ENCODE assay signal across 19 cellular contexts in the genomic region with DNA sequence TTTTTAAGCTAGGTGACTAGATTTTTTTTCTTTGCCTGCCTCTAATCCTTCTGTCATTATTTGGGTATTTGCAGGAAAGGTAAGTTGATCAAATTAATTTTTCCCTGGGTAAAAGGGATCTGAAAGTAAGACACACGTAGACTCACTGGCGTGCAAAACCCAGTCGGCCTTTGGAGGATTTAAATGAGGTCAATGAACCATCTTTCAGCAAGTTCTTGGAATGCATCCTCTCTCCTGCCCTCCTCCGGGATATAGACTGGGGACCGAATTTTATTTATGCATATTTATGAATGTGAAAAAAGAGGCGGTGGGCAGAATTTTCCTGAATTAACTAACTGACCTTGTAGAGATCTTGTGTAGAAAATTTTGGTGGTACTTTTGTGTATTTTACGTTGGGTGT. TPM values are rescaled to one million over a fixed set of nuclear protein-coding genes. Genes with fewer than 3 reads are reported as not detected.
A peak's percentile ranks its signal among the peaks of the same experiment; 100 is the strongest.
DNase-seq lines count a peak whose midpoint lies in the region; ATAC-seq and TF ChIP-seq lines count a peak whose summit lies in the region.
"Had no signal": no experiment of that assay in that cellular context is flagged by ENCODE, and none has a peak within 500 bp of the region (broad histone marks: within the 10 kb centered on the region; RNA-seq: fewer than 3 reads in every experiment).

No MANE protein-coding gene starts in this region.

- DNase-seq in left ventricle myocardium inferior (no peak), Right ventricle myocardium inferior (ENCODE audit: missing footprints) (no peak), type B pancreatic cell (ENCODE audit: extremely low spot score, unreplicated experiment) (no peak), aorta (no peak), GM23248 (no peak), D341Med (ENCODE audit: low spot score) (no peak)
- DNase-seq: activated CD8-positive, alpha-beta memory T cell treated with anti-CD3 and anti-CD28 coated beads, Interleukin-2, amount 50 U/mL, for 4 hours; activated naive CD4-positive, alpha-beta T cell treated with anti-CD3 and anti-CD28 coated beads, Interleukin-2, amount 50 U/mL, for 16 hours; NCI-H187; NCI-H510A; PC-3; stimulated activated CD4-positive, alpha-beta T cell treated with anti-CD3 and anti-CD28 coated beads, Interleukin-2, amount 100 ng/mL, for 24 hours; thyroid gland had no signal

- intact Hi-C loops in left ventricle myocardium inferior (cut with micrococcal nuclease): no loop called here
- intact Hi-C loops in Right ventricle myocardium inferior (cut with DNase I): no loop called here
- intact Hi-C loops in aorta (cut with DNase I): no loop called here

- H3K4me1 Mint-ChIP-seq in nephron: peaks cover 42% of the 10 kb centered on the region
- H3K4me1 Mint-ChIP-seq in type B pancreatic cell (ENCODE audit: unreplicated experiment): peaks cover 17% of the 10 kb centered on the region

- H3K9me3 ChIP-seq in left ventricle myocardium inferior (replicated peaks) (no peaks in the 10 kb centered on the region), ectodermal cell (ENCODE audit: control insufficient read depth, low read length) (no peaks in the 10 kb centered on the region), aorta (ENCODE audit: control insufficient read depth, low read length) (no peaks in the 10 kb centered on the region), GM23248 (ENCODE audit: low read depth) (no peaks in the 10 kb centered on the region)
- H3K9me3 ChIP-seq: thyroid gland had no signal

- no peak overlapping the region for H2AFZ ChIP-seq in GM23248

- in situ Hi-C loops in GM23248 (cut with MboI): no loop called here

- H3K36me3 ChIP-seq in left ventricle myocardium inferior (no peaks in the 10 kb centered on the region), ectodermal cell (ENCODE audit: control insufficient read depth, insufficient read depth, low read length) (no peaks in the 10 kb centered on the region), aorta (ENCODE audit: control insufficient read depth in 1 of 2, insufficient read depth in 2 of 2, low read length in 1 of 2) (no peaks in the 10 kb centered on the region), GM23248 (ENCODE audit: low read depth) (no peaks in the 10 kb centered on the region)
- H3K36me3 ChIP-seq: thyroid gland had no signal

- no peak overlapping the region for H3K4me2 ChIP-seq in GM23248 (ENCODE audit: unreplicated experiment)

- H3K27me3 ChIP-seq in left ventricle myocardium inferior (ENCODE audit: low read depth) (peaks cover 78% of the 10 kb centered on the region), ectodermal cell (ENCODE audit: control insufficient read depth, insufficient read depth, low read length, poor library complexity, severe bottlenecking) (peaks cover 9% of the 10 kb centered on the region), aorta (ENCODE audit: control insufficient read depth in 1 of 2, insufficient read depth in 2 of 2, low read length in 1 of 2) (peaks cover 0 to 3% of the 10 kb centered on the region in 2 donors), GM23248 (replicated peaks; ENCODE audit: insufficient read depth) (peaks cover 22% of the 10 kb centered on the region)
- H3K27me3 ChIP-seq: thyroid gland had no signal

- H3K27me3 Mint-ChIP-seq in nephron (ENCODE audit: low read depth) (peaks cover 57% of the 10 kb centered on the region), type B pancreatic cell (peaks cover 75% of the 10 kb centered on the region)

- ATAC-seq in Right ventricle myocardium inferior (no peak), aorta (ENCODE audit: low FRiP score) (no peak)
- ATAC-seq: activated CD4-positive, CD25-positive, alpha-beta regulatory T cell treated with anti-CD3 and anti-CD28 coated beads, Interleukin-2, amount 50 U/mL, for 24 hours; PC-3 had no signal

- no peak overlapping the region for H3K27ac Mint-ChIP-seq in nephron
- peak overlapping the region; percentile 13 for H3K27ac Mint-ChIP-seq in type B pancreatic cell

- peak overlapping the region; percentile 86 to 92 (median 86) for H3K4me3 Mint-ChIP-seq in nephron
- peak overlapping the region; percentile 80 for H3K4me3 Mint-ChIP-seq in type B pancreatic cell

- WGBS in ectodermal cell, 2 experiments: 13 to 18% methylated on average over 6 to 7 of the region's 7 CpGs
- 8 to 15% methylated on average over 7 of the region's 7 CpGs for WGBS in aorta, 2 donors
- WGBS in GM23248 (ENCODE audit: low coverage in 1 of 2, low lambda C conversion rate in 2 of 2, missing lambda C conversion rate in 2 of 2), 2 experiments: 23 to 25% methylated on average over 7 of the region's 7 CpGs

- no peak for TF ChIP-seq CTCF in left ventricle myocardium inferior (IDR thresholded peaks at IDR 0.05; ENCODE audit: borderline replicate concordance)
- TF ChIP-seq CTCF in nephron (IDR thresholded peaks at IDR 0.05; ENCODE audit: unreplicated experiment in 3 of 3): no peak
- TF ChIP-seq CTCF in type B pancreatic cell (conservative IDR thresholded peaks at IDR 0.05): no peak

- no peaks in the 10 kb centered on the region for H3K36me3 Mint-ChIP-seq in nephron (ENCODE audit: low read depth)
- no peaks in the 10 kb centered on the region for H3K36me3 Mint-ChIP-seq in type B pancreatic cell

- H3F3A ChIP-seq in GM23248 (ENCODE audit: insufficient read depth): no peaks in the 10 kb centered on the region

- no peaks in the 10 kb centered on the region for H3K79me2 ChIP-seq in GM23248 (ENCODE audit: insufficient read depth)

- H3K4me1 ChIP-seq in left ventricle myocardium inferior: peaks cover 25% of the 10 kb centered on the region
- H3K4me1 ChIP-seq in ectodermal cell (ENCODE audit: control insufficient read depth, insufficient read depth, low read length): peaks cover 17% of the 10 kb centered on the region
- H3K4me1 ChIP-seq in aorta (ENCODE audit: control insufficient read depth in 1 of 2, insufficient read depth in 2 of 2, low read length in 2 of 2): no peaks in the 10 kb centered on the region
- H3K4me1 ChIP-seq in GM23248 (ENCODE audit: insufficient read depth): no peaks in the 10 kb centered on the region

- H3K9me3 Mint-ChIP-seq in nephron (no peaks in the 10 kb centered on the region), type B pancreatic cell (no peaks in the 10 kb centered on the region)

- H3K27ac ChIP-seq in left ventricle myocardium inferior (replicated peaks) (no peak overlapping the region), ectodermal cell (ENCODE audit: insufficient read depth, low read depth, low read length, poor library complexity, severe bottlenecking) (no peak overlapping the region), aorta (ENCODE audit: low read depth in 1 of 2, low read length in 2 of 2) (no peak overlapping the region), GM23248 (no peak overlapping the region)
- H3K27ac ChIP-seq: epithelial cell of prostate, thyroid gland had no signal

- H3K9me2 ChIP-seq in GM23248 (ENCODE audit: insufficient read depth): no peaks in the 10 kb centered on the region

- H3K9ac ChIP-seq in GM23248: no peak overlapping the region

- no peaks in the 10 kb centered on the region for H4K20me1 ChIP-seq in GM23248 (ENCODE audit: insufficient read depth)

- H3K4me3 ChIP-seq in left ventricle myocardium inferior (peak overlapping the region; percentile 69), ectodermal cell (ENCODE audit: insufficient read depth, low read depth, low read length) (peak overlapping the region; percentile 63), aorta (ENCODE audit: low read length in 2 of 2) (no peak overlapping the region), GM23248 (no peak overlapping the region)
- H3K4me3 ChIP-seq: thyroid gland had no signal

RNA-seq across cellular contexts. Expression of gene CADM2, which starts 2.2 kb away (rescaled TPM):
- total RNA-seq in left ventricle myocardium inferior (4.3 TPM), Right ventricle myocardium inferior (0.76 TPM), type B pancreatic cell (ENCODE audit: low replicate concordance) (4.0 and 11.4 TPM in 2 replicates), aorta (1 to 10 TPM; 1.3 to 1.8 TPM)
- 8.0 TPM for polyA plus RNA-seq in ectodermal cell (2013, experiment 1 of 4)
- 9.7 TPM for polyA plus RNA-seq in ectodermal cell (2013, experiment 2 of 4)
- 7.5 TPM for polyA plus RNA-seq in ectodermal cell (2013, experiment 3 of 4)
- 13.4 TPM for polyA plus RNA-seq in ectodermal cell (2013, experiment 4 of 4)
- polyA plus RNA-seq in aorta (not detected), GM23248 (2016; fragmentation: Nextera tagmentation; extraction: Ambion mirVana) (0.09 TPM in 1 of 2 replicates, not detected in the other)
- not detected in 2 replicates for total RNA-seq in GM23248 (2014; rRNA removed; shearing (Covaris generic))
- total RNA-seq: glomerular endothelial cell, MCF 10A had no signal

Comparison
In these comparisons a context has a peak if more than half of its experiments do, and no peak if none do; other contexts are left out.
1. H3K4me3 ChIP-seq: peak in left ventricle myocardium inferior (single experiment) and ectodermal cell (single experiment); none in aorta (0 of 2) and GM23248 (single experiment).